20 cellular contexts compared by ENCODE assay signal in genomic region chr4:107994894-107995293, GRCh38. TPM values are rescaled to one million over a fixed set of nuclear protein-coding genes. Genes with fewer than 3 reads are reported as not detected.
DNase-seq lines count a peak whose midpoint lies in the region; ATAC-seq and TF ChIP-seq lines count a peak whose summit lies in the region.
"Had no signal": no experiment of that assay in that cellular context is flagged by ENCODE, and none has a peak within 500 bp of the region (broad histone marks: within the 10 kb centered on the region; RNA-seq: fewer than 3 reads in every experiment).

No MANE protein-coding gene starts in this region.

- H3K4me1 ChIP-seq in DND-41 (ENCODE audit: insufficient read depth, low read length): peaks cover 52% of the 10 kb centered on the region
- peaks cover 55% of the 10 kb centered on the region for H3K4me1 ChIP-seq in OCI-LY1 (ENCODE audit: insufficient read depth, low read length, severe bottlenecking)
- peaks cover 41% of the 10 kb centered on the region for H3K4me1 ChIP-seq in stomach smooth muscle (ENCODE audit: control insufficient read depth, insufficient read depth, low read length)
- H3K4me1 ChIP-seq in endodermal cell (ENCODE audit: control insufficient read depth, insufficient read depth, low read length): no peaks in the 10 kb centered on the region

- H3K4me3 Mint-ChIP-seq in dendritic cell treated with granulocyte-macrophage colony-stimulating factor and Interleukin-4, amounts not matched to agents 40 ng/mL and 50 ng/mL, for 4 days: no peak overlapping the region
- no peak overlapping the region for H3K4me3 Mint-ChIP-seq in endodermal cell
- H3K4me3 Mint-ChIP-seq: activated T-cell treated with anti-CD3 and anti-CD28 coated beads, Interleukin-2, amount 50 U/mL, for 24 hours; neural progenitor cell had no signal

- H3K27me3 Mint-ChIP-seq in dendritic cell treated with granulocyte-macrophage colony-stimulating factor and Interleukin-4, amounts not matched to agents 40 ng/mL and 50 ng/mL, for 4 days: no peaks in the 10 kb centered on the region
- H3K27me3 Mint-ChIP-seq in endodermal cell (ENCODE audit: insufficient read depth): no peaks in the 10 kb centered on the region
- H3K27me3 Mint-ChIP-seq: activated T-cell treated with anti-CD3 and anti-CD28 coated beads, Interleukin-2, amount 50 U/mL, for 24 hours had no signal

- H3K9me3 ChIP-seq in DND-41 (ENCODE audit: insufficient read depth, low read length, severe bottlenecking) (no peaks in the 10 kb centered on the region), OCI-LY1 (ENCODE audit: low read length) (no peaks in the 10 kb centered on the region), stomach smooth muscle (ENCODE audit: control insufficient read depth in 2 of 2, low read length in 2 of 2) (no peaks in the 10 kb centered on the region), endodermal cell (ENCODE audit: control insufficient read depth, low read length) (no peaks in the 10 kb centered on the region)
- H3K9me3 ChIP-seq: breast epithelium, esophagus squamous epithelium, gastroesophageal sphincter, MG63, Peyer's patch, SJSA1 had no signal

- TF ChIP-seq CTCF in DND-41 (IDR thresholded peaks at IDR 0.05; ENCODE audit: borderline replicate concordance, extremely low read depth, low read length, poor library complexity, severe bottlenecking) (no peak), OCI-LY1 (IDR thresholded peaks at IDR 0.05; ENCODE audit: low read length) (no peak), endodermal cell (conservative IDR thresholded peaks at IDR 0.05) (no peak)

- no peaks in the 10 kb centered on the region for H3K9me2 ChIP-seq in OCI-LY1 (ENCODE audit: low read depth, low read length)

- no peak for DNase-seq in DND-41
- no peak for DNase-seq in endodermal cell
- DNase-seq: activated CD4-positive, alpha-beta T cell treated with anti-CD3 and anti-CD28 coated beads for 48 hours; activated T-cell treated with anti-CD3 and anti-CD28 coated beads, Interleukin-2, amount 50 U/mL, for 24 hours; effector memory CD4-positive, alpha-beta T cell; esophagus squamous epithelium; GDM1; MG63; NCI-H1436 treated with DMSO at 0.1 percent for 48 hours; Peyer's patch; T-helper 1 cell had no signal

- intact Hi-C loops in dendritic cell treated with granulocyte-macrophage colony-stimulating factor and Interleukin-4, amounts not matched to agents 40 ng/mL and 50 ng/mL, for 4 days (cut with micrococcal nuclease): loop anchor here (5.0 kb wide), 1 partner anchor 168 kb away; no protein-coding TSS in a partner anchor

- H3K36me3 Mint-ChIP-seq in dendritic cell treated with granulocyte-macrophage colony-stimulating factor and Interleukin-4, amounts not matched to agents 40 ng/mL and 50 ng/mL, for 4 days (ENCODE audit: low read depth): peaks cover 22% of the 10 kb centered on the region
- peaks cover 9% of the 10 kb centered on the region for H3K36me3 Mint-ChIP-seq in endodermal cell (ENCODE audit: low read depth)

- H3K4me2 ChIP-seq in DND-41 (ENCODE audit: insufficient read depth, low read length) (peak overlapping the region; percentile 96), OCI-LY1 (ENCODE audit: low read length) (peak overlapping the region; percentile 96; the same call in 1 of the 2 replicates)
- H3K4me2 ChIP-seq: neural progenitor cell had no signal

- H3K27ac Mint-ChIP-seq in dendritic cell treated with granulocyte-macrophage colony-stimulating factor and Interleukin-4, amounts not matched to agents 40 ng/mL and 50 ng/mL, for 4 days: peak overlapping the region; percentile 23
- no peak overlapping the region for H3K27ac Mint-ChIP-seq in endodermal cell
- H3K27ac Mint-ChIP-seq: activated T-cell treated with anti-CD3 and anti-CD28 coated beads, Interleukin-2, amount 50 U/mL, for 24 hours; neural progenitor cell had no signal

- no peaks in the 10 kb centered on the region for H3K9me3 Mint-ChIP-seq in dendritic cell treated with granulocyte-macrophage colony-stimulating factor and Interleukin-4, amounts not matched to agents 40 ng/mL and 50 ng/mL, for 4 days
- H3K9me3 Mint-ChIP-seq in endodermal cell: no peaks in the 10 kb centered on the region
- H3K9me3 Mint-ChIP-seq: activated T-cell treated with anti-CD3 and anti-CD28 coated beads, Interleukin-2, amount 50 U/mL, for 24 hours; neural progenitor cell had no signal

- no peaks in the 10 kb centered on the region for H3K27me3 ChIP-seq in DND-41 (ENCODE audit: insufficient read depth, low read length, poor library complexity)
- no peaks in the 10 kb centered on the region for H3K27me3 ChIP-seq in OCI-LY1 (ENCODE audit: insufficient read depth, low read length)
- H3K27me3 ChIP-seq in stomach smooth muscle (ENCODE audit: control insufficient read depth in 1 of 2, insufficient read depth in 2 of 2, low read length in 2 of 2): no peaks in the 10 kb centered on the region
- no peaks in the 10 kb centered on the region for H3K27me3 ChIP-seq in endodermal cell (ENCODE audit: control insufficient read depth, insufficient read depth, low read length, poor library complexity, severe bottlenecking)
- H3K27me3 ChIP-seq: breast epithelium, esophagus squamous epithelium, gastroesophageal sphincter, MG63, neural progenitor cell, Peyer's patch, SJSA1 had no signal

- H3K9ac ChIP-seq in DND-41 (ENCODE audit: low read depth, low read length) (no peak overlapping the region), OCI-LY1 (ENCODE audit: low read length) (no peak overlapping the region), stomach smooth muscle (ENCODE audit: low read length in 2 of 2) (no peak overlapping the region), endodermal cell (ENCODE audit: extremely low read depth, low read length, poor library complexity, severe bottlenecking) (no peak overlapping the region)
- H3K9ac ChIP-seq: neural progenitor cell had no signal

- peaks cover 96% of the 10 kb centered on the region for H3K79me2 ChIP-seq in DND-41 (ENCODE audit: insufficient read depth, low read length)
- peaks cover 78% of the 10 kb centered on the region for H3K79me2 ChIP-seq in OCI-LY1 (ENCODE audit: insufficient read depth, low read length)

- H2AFZ ChIP-seq in DND-41 (ENCODE audit: low read depth, low read length) (no peak overlapping the region), OCI-LY1 (ENCODE audit: low read length) (no peak overlapping the region)
- H2AFZ ChIP-seq: neural progenitor cell had no signal

- H3K4me3 ChIP-seq in DND-41 (ENCODE audit: low read depth in 1 of 2, low read length in 2 of 2) (no peak overlapping the region), OCI-LY1 (ENCODE audit: low read depth, low read length, poor library complexity, severe bottlenecking) (no peak overlapping the region), stomach smooth muscle (ENCODE audit: low read length in 2 of 2) (peak overlapping the region in 1 of 2 donors; percentile 41), endodermal cell (ENCODE audit: low read length) (no peak overlapping the region)
- H3K4me3 ChIP-seq: breast epithelium, esophagus squamous epithelium, MG63, neural progenitor cell, Peyer's patch, SJSA1 had no signal

- H3K4me1 Mint-ChIP-seq in dendritic cell treated with granulocyte-macrophage colony-stimulating factor and Interleukin-4, amounts not matched to agents 40 ng/mL and 50 ng/mL, for 4 days (ENCODE audit: low read depth): peaks cover 47% of the 10 kb centered on the region
- H3K4me1 Mint-ChIP-seq in endodermal cell: peaks cover 4% of the 10 kb centered on the region

- no peaks in the 10 kb centered on the region for H3F3A ChIP-seq in OCI-LY1 (ENCODE audit: insufficient read depth, low read length)

- H3K27ac ChIP-seq in DND-41 (ENCODE audit: low read length): no peak overlapping the region
- no peak overlapping the region for H3K27ac ChIP-seq in OCI-LY1 (ENCODE audit: low read depth, low read length, poor library complexity, severe bottlenecking)
- peak overlapping the region; percentile 18 for H3K27ac ChIP-seq in stomach smooth muscle (ENCODE audit: low read length)
- H3K27ac ChIP-seq in endodermal cell (ENCODE audit: low read depth, low read length): no peak overlapping the region
- H3K27ac ChIP-seq: breast epithelium, neural progenitor cell, Peyer's patch, SJSA1 had no signal

- H3K36me3 ChIP-seq in DND-41 (ENCODE audit: insufficient read depth, low read length) (peaks cover 28% of the 10 kb centered on the region), OCI-LY1 (ENCODE audit: insufficient read depth, low read length) (peaks cover 46% of the 10 kb centered on the region), stomach smooth muscle (ENCODE audit: control insufficient read depth in 2 of 2, insufficient read depth in 2 of 2, low read length in 2 of 2) (no peaks in the 10 kb centered on the region), endodermal cell (ENCODE audit: control insufficient read depth, insufficient read depth, low read length) (no peaks in the 10 kb centered on the region)
- H3K36me3 ChIP-seq: breast epithelium, MG63, neural progenitor cell, Peyer's patch had no signal

- H4K20me1 ChIP-seq in DND-41 (ENCODE audit: insufficient read depth, low read length): peaks cover 55% of the 10 kb centered on the region; the same call in 1 of the 2 replicates
- H4K20me1 ChIP-seq in OCI-LY1 (ENCODE audit: insufficient read depth, low read length): no peaks in the 10 kb centered on the region

- ATAC-seq in DND-41 (ENCODE audit: insufficient read depth, low read depth): no peak
- no peak for ATAC-seq in HG02884 (IDR thresholded peaks at IDR 0.05; ENCODE audit: unreplicated experiment)
- ATAC-seq in GM21367 (IDR thresholded peaks at IDR 0.05; ENCODE audit: unreplicated experiment): no peak
- ATAC-seq: gastroesophageal sphincter had no signal

RNA-seq across cellular contexts. Expression of gene HADH, which starts 5.2 kb away (rescaled TPM):
- total RNA-seq in endodermal cell: 10 to 100 TPM; 32.5 to 53.0 TPM
- polyA plus RNA-seq in endodermal cell (2013, experiment 1 of 2): 67.3 TPM
- 66.0 TPM for polyA plus RNA-seq in endodermal cell (2013, experiment 2 of 2)
